Comparison of ENCODE assay signal across 1 cellular context in the genomic region with DNA sequence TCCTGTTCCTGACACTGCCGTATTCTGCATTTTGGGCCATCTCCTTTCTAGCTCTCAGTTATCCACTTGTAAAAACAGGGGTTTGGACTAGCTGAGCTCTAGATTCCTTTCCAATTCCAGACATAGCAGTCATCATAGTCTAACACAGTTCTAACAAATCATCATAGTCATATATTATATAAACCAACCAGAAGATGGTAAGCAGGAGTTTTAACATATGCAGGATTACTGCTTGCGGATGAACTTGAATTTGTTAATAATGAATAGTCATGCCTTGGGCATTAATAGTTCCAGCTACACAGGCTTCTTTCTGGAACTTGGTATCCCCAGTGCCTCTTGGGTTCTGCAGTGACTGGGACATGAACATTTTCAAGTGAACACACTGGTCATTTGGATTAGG.
TF ChIP-seq lines count a peak whose summit lies in the region.

No MANE protein-coding gene starts in this region.

TF ChIP-seq in liver, 16 proteins besides CTCF, POLR2A, EP300 and RAD21 (continued from another document):
- TF ChIP-seq, protein P1, sequence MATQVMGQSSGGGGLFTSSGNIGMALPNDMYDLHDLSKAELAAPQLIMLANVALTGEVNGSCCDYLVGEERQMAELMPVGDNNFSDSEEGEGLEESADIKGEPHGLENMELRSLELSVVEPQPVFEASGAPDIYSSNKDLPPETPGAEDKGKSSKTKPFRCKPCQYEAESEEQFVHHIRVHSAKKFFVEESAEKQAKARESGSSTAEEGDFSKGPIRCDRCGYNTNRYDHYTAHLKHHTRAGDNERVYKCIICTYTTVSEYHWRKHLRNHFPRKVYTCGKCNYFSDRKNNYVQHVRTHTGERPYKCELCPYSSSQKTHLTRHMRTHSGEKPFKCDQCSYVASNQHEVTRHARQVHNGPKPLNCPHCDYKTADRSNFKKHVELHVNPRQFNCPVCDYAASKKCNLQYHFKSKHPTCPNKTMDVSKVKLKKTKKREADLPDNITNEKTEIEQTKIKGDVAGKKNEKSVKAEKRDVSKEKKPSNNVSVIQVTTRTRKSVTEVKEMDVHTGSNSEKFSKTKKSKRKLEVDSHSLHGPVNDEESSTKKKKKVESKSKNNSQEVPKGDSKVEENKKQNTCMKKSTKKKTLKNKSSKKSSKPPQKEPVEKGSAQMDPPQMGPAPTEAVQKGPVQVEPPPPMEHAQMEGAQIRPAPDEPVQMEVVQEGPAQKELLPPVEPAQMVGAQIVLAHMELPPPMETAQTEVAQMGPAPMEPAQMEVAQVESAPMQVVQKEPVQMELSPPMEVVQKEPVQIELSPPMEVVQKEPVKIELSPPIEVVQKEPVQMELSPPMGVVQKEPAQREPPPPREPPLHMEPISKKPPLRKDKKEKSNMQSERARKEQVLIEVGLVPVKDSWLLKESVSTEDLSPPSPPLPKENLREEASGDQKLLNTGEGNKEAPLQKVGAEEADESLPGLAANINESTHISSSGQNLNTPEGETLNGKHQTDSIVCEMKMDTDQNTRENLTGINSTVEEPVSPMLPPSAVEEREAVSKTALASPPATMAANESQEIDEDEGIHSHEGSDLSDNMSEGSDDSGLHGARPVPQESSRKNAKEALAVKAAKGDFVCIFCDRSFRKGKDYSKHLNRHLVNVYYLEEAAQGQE (IDR thresholded peaks at IDR 0.05) = no peak
- no peak for TF ChIP-seq RXRA (IDR thresholded peaks at IDR 0.05)
- no peak for TF ChIP-seq ATF3 (IDR thresholded peaks at IDR 0.05)
- TF ChIP-seq FOXA1 (IDR thresholded peaks at IDR 0.05) = no peak
TF ChIP-seq in liver: peak in this region for 0.
